In the genomic region with DNA sequence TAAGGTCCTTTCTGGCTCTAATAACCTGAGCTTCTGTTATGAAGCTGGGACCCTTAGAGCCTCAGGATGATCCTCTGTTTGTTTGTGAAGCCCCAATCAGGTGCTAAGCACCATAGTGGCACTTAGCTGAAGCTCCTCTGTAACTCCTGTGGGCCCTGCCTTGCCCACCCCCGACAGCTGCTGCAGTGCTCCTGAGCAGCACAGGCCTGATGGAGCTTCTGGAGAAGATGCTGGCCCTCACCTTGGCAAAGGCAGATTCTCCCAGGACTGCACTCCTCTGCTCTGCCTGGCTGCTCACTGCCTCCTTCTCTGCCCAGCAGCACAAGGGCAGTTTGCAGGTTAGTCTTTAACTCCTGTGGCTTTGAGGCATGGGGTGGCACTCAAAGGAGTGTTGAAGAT, we compare ENCODE assay signal across 9 cellular contexts. TPM values are rescaled to one million over a fixed set of nuclear protein-coding genes. Genes with fewer than 3 reads are reported as not detected.
DNase-seq lines count a peak whose midpoint lies in the region; ATAC-seq and TF ChIP-seq lines count a peak whose summit lies in the region.
"Had no signal": no experiment of that assay in that cellular context is flagged by ENCODE, and none has a peak within 500 bp of the region (broad histone marks: within the 10 kb centered on the region; RNA-seq: fewer than 3 reads in every experiment).

No MANE protein-coding gene starts in this region.

- H3K4me3 ChIP-seq in MM.1S (ENCODE audit: low read length) = peak overlapping the region; percentile 26
- no peak overlapping the region for H3K4me3 ChIP-seq in sigmoid colon
- H3K4me3 ChIP-seq: pancreas had no signal

- peak overlapping the region; percentile 86 for H3K4me3 Mint-ChIP-seq in CD4-positive, alpha-beta T cell

- H3K79me2 ChIP-seq in MM.1S (ENCODE audit: low read length) = no peaks in the 10 kb centered on the region

- WGBS in sigmoid colon, 2 donors = 56 to 69% methylated on average over 1 of the region's 1 CpG

- CTCF ChIA-PET in CD4-positive, alpha-beta T cell (lab: Charles Lee) = interaction anchor here (0.6 to 4.3 kb wide), 9 partner anchors 19 to 309 kb away, joined by 3 to 24 read pairs (median 4); a partner anchor contains a TSS

- peaks cover 55% of the 10 kb centered on the region for H3K4me1 Mint-ChIP-seq in CD4-positive, alpha-beta T cell (ENCODE audit: low read depth)

- no peak for TF ChIP-seq EP300 in sigmoid colon (IDR thresholded peaks at IDR 0.05)

- H3F3A ChIP-seq in MM.1S (ENCODE audit: insufficient read depth, low read length) = 0 out of 2 replicates have a peak, but pooled peaks cover 3% of the 10 kb centered on the region

- H3K4me1 ChIP-seq in MM.1S (ENCODE audit: low read length) (peaks cover 9% of the 10 kb centered on the region), sigmoid colon (no peaks in the 10 kb centered on the region)
- H3K4me1 ChIP-seq: pancreas had no signal

- no peaks in the 10 kb centered on the region for H3K9me3 Mint-ChIP-seq in CD4-positive, alpha-beta T cell

- TF ChIP-seq POLR2A in sigmoid colon (IDR thresholded peaks at IDR 0.05) = no peak

- H3K36me3 ChIP-seq in MM.1S (replicated peaks; ENCODE audit: insufficient read depth, low read length) (no peaks in the 10 kb centered on the region), sigmoid colon (no peaks in the 10 kb centered on the region)
- H3K36me3 ChIP-seq: pancreas had no signal

- intact Hi-C loops in CD4-positive, alpha-beta T cell (cut with DNase I, micrococcal nuclease) = loop anchor here (1.0 to 5.0 kb wide), 4 partner anchors 19 to 93 kb away; a partner anchor contains a TSS
- intact Hi-C loops in sigmoid colon (cut with DNase I) = no loop called here

- H3K4me2 ChIP-seq in MM.1S (ENCODE audit: low read depth, low read length) = peak overlapping the region; percentile 32

- no peak for TF ChIP-seq CTCF in CD4-positive, alpha-beta T cell (IDR thresholded peaks at IDR 0.05)
- no peak for TF ChIP-seq CTCF in MM.1S (IDR thresholded peaks at IDR 0.05; ENCODE audit: low read length)
- no peak for TF ChIP-seq CTCF in sigmoid colon (IDR thresholded peaks at IDR 0.05)

- no peaks in the 10 kb centered on the region for H3K9me3 ChIP-seq in CD4-positive, alpha-beta T cell (ENCODE audit: control insufficient read depth, low read length)
- H3K9me3 ChIP-seq in MM.1S (replicated peaks; ENCODE audit: insufficient read depth, low read length) = no peaks in the 10 kb centered on the region
- no peaks in the 10 kb centered on the region for H3K9me3 ChIP-seq in sigmoid colon
- H3K9me3 ChIP-seq: pancreas had no signal

- POLR2A ChIA-PET in CD4-positive, alpha-beta T cell (lab: Charles Lee) = interaction anchor here (0.6 to 13.9 kb wide), 27 partner anchors 8 to 925 kb away, joined by 3 to 472 read pairs (median 8); a partner anchor contains a TSS

- no peaks in the 10 kb centered on the region for H3K9me2 ChIP-seq in MM.1S (replicated peaks; ENCODE audit: insufficient read depth, low read length)

- H3K9ac ChIP-seq in MM.1S (ENCODE audit: low read length) = peak overlapping the region; percentile 55

- H3K27ac Mint-ChIP-seq in CD4-positive, alpha-beta T cell = peak overlapping the region; percentile 96

- ATAC-seq in CD4-positive, alpha-beta T cell (ENCODE audit: poor library complexity) = peak; percentile 43
- peak; percentile 14 for ATAC-seq in GM21447 (IDR thresholded peaks at IDR 0.05; ENCODE audit: unreplicated experiment)

- peak overlapping the region; percentile 77 for H3K27ac ChIP-seq in CD4-positive, alpha-beta T cell (ENCODE audit: low read depth, low read length)
- H3K27ac ChIP-seq in MM.1S (ENCODE audit: low read length) = peak overlapping the region; percentile 47; the same call in 1 of the 2 replicates
- H3K27ac ChIP-seq in sigmoid colon = no peak overlapping the region
- H3K27ac ChIP-seq: pancreas had no signal

- peaks cover 9% of the 10 kb centered on the region for H3K36me3 Mint-ChIP-seq in CD4-positive, alpha-beta T cell (ENCODE audit: low read depth)

- no peak overlapping the region for H2AFZ ChIP-seq in MM.1S (ENCODE audit: low read length)

- no peaks in the 10 kb centered on the region for H3K27me3 ChIP-seq in CD4-positive, alpha-beta T cell (ENCODE audit: control insufficient read depth, insufficient read depth, low read length)
- H3K27me3 ChIP-seq in MM.1S (replicated peaks; ENCODE audit: insufficient read depth, low read length) (no peaks in the 10 kb centered on the region), sigmoid colon (no peaks in the 10 kb centered on the region)
- H3K27me3 ChIP-seq: pancreas had no signal

- H3K27me3 Mint-ChIP-seq in CD4-positive, alpha-beta T cell = no peaks in the 10 kb centered on the region

- peak in 5 of 10 experiments; percentile 3 to 10 (median 4) for DNase-seq in CD4-positive, alpha-beta T cell
- DNase-seq in MM.1S (no peak), kidney tubule cell (ENCODE audit: low spot score) (peak; percentile 35), sigmoid colon (no peak), AML-193 (lab: John Stamatoyannopoulos, UW) (no peak), NCI-H524 treated with DMSO at 0.1 percent for 48 hours (lab: John Stamatoyannopoulos, UW) (no peak), NCI-H1417 treated with DMSO at 0.1 percent for 48 hours (lab: John Stamatoyannopoulos, UW) (no peak)

- H4K20me1 ChIP-seq in MM.1S (ENCODE audit: insufficient read depth, low read length) = no peaks in the 10 kb centered on the region

RNA-seq across cellular contexts. Expression of a gene that starts 19.0 kb away (rescaled TPM):
- total RNA-seq in CD4-positive, alpha-beta T cell = 10 to 100 TPM; 14.1 to 16.2 TPM
- total RNA-seq in sigmoid colon = 1 to 10 TPM; 4.5 to 8.6 (median 7.9) TPM
- 1 to 10 TPM in 2 of 3 donors, under 1 TPM in 1; 0.60 to 6.1 (median 3.0) TPM for polyA plus RNA-seq in sigmoid colon

RNA-seq across cellular contexts. Expression of a gene that starts 51.4 kb away (rescaled TPM):
- total RNA-seq in CD4-positive, alpha-beta T cell = 10 to 100 TPM; 67.2 to 69.9 TPM
- total RNA-seq in sigmoid colon = 10 to 100 TPM; 25.2 to 51.0 (median 33.4) TPM
- polyA plus RNA-seq in sigmoid colon = 100 to 1,000 TPM in 1 of 3 donors, 10 to 100 TPM in 2; 13.8 to 132 (median 15.3) TPM

Comparison
In these comparisons a context has a peak if more than half of its experiments do, and no peak if none do; other contexts are left out.
1. H3K27ac ChIP-seq: peak in CD4-positive, alpha-beta T cell (single experiment) and MM.1S (single experiment); none in sigmoid colon (0 of 4).